ENCODE assay signal across 1 cellular context in genomic region chr6:110746680-110747079, GRCh38.
TF ChIP-seq lines count a peak whose summit lies in the region.

No MANE protein-coding gene starts in this region.

TF ChIP-seq in HepG2, 621 proteins besides CTCF, POLR2A, EP300 and RAD21 (continued from another document and continues in another):
- TF ChIP-seq NFAT5 (CRISPR knock-in tag; IDR thresholded peaks at IDR 0.05) = no peak
- 0 out of 2 replicates have a peak, but pooled peaks have one; percentile 26 for TF ChIP-seq CCDC6 (CRISPR knock-in tag; IDR thresholded peaks at IDR 0.05)
- no peak for TF ChIP-seq ZNF607 (CRISPR knock-in tag; IDR thresholded peaks at IDR 0.05; ENCODE audit: borderline replicate concordance)
- TF ChIP-seq SP5 (CRISPR knock-in tag; IDR thresholded peaks at IDR 0.05; ENCODE audit: borderline replicate concordance, low read depth) = no peak
- TF ChIP-seq TRAFD1 (CRISPR knock-in tag; IDR thresholded peaks at IDR 0.05; ENCODE audit: borderline replicate concordance) = no peak
- TF ChIP-seq AHR (CRISPR knock-in tag; IDR thresholded peaks at IDR 0.05) = no peak
- no peak for TF ChIP-seq TBP (CRISPR knock-in tag; IDR thresholded peaks at IDR 0.05)
- TF ChIP-seq ATF4 (CRISPR knock-in tag; IDR thresholded peaks at IDR 0.05) = peak in 1 of 2 experiments; percentile 55; a peak in 2 of 4 replicates
- no peak for TF ChIP-seq THYN1 (CRISPR knock-in tag; IDR thresholded peaks at IDR 0.05; ENCODE audit: borderline replicate concordance, low read depth)
- TF ChIP-seq ELK4 (CRISPR knock-in tag; IDR thresholded peaks at IDR 0.05; ENCODE audit: borderline replicate concordance) = no peak
- no peak for TF ChIP-seq CERS6 (CRISPR knock-in tag; IDR thresholded peaks at IDR 0.05)
- TF ChIP-seq BCLAF1 (IDR thresholded peaks at IDR 0.05) = no peak
- peak; percentile 50; the same call in 1 of the 2 replicates for TF ChIP-seq ZNF503 (CRISPR knock-in tag; IDR thresholded peaks at IDR 0.05)
- TF ChIP-seq PRPF4 (IDR thresholded peaks at IDR 0.05; ENCODE audit: low read depth, low read length, poor library complexity, severe bottlenecking) = no peak
- TF ChIP-seq SNRNP70 (IDR thresholded peaks at IDR 0.05; ENCODE audit: low read depth, low read length) = no peak
- TF ChIP-seq DDIT3 (CRISPR knock-in tag; IDR thresholded peaks at IDR 0.05) = no peak
- peak; percentile 67; the same call in 1 of the 2 replicates for TF ChIP-seq CREM (IDR thresholded peaks at IDR 0.05)
- no peak for TF ChIP-seq CREM (CRISPR knock-in tag; IDR thresholded peaks at IDR 0.05)
- no peak for TF ChIP-seq BRD4 (CRISPR knock-in tag; IDR thresholded peaks at IDR 0.05)
- no peak for TF ChIP-seq REPIN1 (CRISPR knock-in tag; IDR thresholded peaks at IDR 0.05; ENCODE audit: borderline replicate concordance, low read depth)
- no peak for TF ChIP-seq SMAD1 (CRISPR knock-in tag; IDR thresholded peaks at IDR 0.05; ENCODE audit: borderline replicate concordance, low read depth)
- no peak for TF ChIP-seq RNF2 (conservative IDR thresholded peaks at IDR 0.05; ENCODE audit: low read depth)
- TF ChIP-seq ZNF513 (CRISPR knock-in tag; conservative IDR thresholded peaks at IDR 0.05) = no peak
- TF ChIP-seq SALL1 (CRISPR knock-in tag; IDR thresholded peaks at IDR 0.05) = peak; percentile 35; the same call in 1 of the 2 replicates
- no peak for TF ChIP-seq ADNP (CRISPR knock-in tag; IDR thresholded peaks at IDR 0.05)
- TF ChIP-seq TMF1 (CRISPR knock-in tag; IDR thresholded peaks at IDR 0.05; ENCODE audit: low read depth) = no peak
- TF ChIP-seq ZFP62 (CRISPR knock-in tag; IDR thresholded peaks at IDR 0.05) = no peak
- TF ChIP-seq ZNF510 (CRISPR knock-in tag; IDR thresholded peaks at IDR 0.05; ENCODE audit: low read depth) = no peak
- peak; percentile 15; the same call in 1 of the 2 replicates for TF ChIP-seq TCF7 (IDR thresholded peaks at IDR 0.05; ENCODE audit: low read depth)
- no peak for TF ChIP-seq ZNF24 (IDR thresholded peaks at IDR 0.05)
- TF ChIP-seq HDAC2 (CRISPR knock-in tag; IDR thresholded peaks at IDR 0.05) = no peak
- TF ChIP-seq KDM1A (CRISPR knock-in tag; IDR thresholded peaks at IDR 0.05) = no peak
- TF ChIP-seq E2F2 (CRISPR knock-in tag; IDR thresholded peaks at IDR 0.05; ENCODE audit: borderline replicate concordance) = no peak
- TF ChIP-seq HMGXB3 (CRISPR knock-in tag; IDR thresholded peaks at IDR 0.05; ENCODE audit: borderline replicate concordance) = no peak
- TF ChIP-seq KLF9 (CRISPR knock-in tag; IDR thresholded peaks at IDR 0.05; ENCODE audit: low read depth) = no peak
